In the genomic region with DNA sequence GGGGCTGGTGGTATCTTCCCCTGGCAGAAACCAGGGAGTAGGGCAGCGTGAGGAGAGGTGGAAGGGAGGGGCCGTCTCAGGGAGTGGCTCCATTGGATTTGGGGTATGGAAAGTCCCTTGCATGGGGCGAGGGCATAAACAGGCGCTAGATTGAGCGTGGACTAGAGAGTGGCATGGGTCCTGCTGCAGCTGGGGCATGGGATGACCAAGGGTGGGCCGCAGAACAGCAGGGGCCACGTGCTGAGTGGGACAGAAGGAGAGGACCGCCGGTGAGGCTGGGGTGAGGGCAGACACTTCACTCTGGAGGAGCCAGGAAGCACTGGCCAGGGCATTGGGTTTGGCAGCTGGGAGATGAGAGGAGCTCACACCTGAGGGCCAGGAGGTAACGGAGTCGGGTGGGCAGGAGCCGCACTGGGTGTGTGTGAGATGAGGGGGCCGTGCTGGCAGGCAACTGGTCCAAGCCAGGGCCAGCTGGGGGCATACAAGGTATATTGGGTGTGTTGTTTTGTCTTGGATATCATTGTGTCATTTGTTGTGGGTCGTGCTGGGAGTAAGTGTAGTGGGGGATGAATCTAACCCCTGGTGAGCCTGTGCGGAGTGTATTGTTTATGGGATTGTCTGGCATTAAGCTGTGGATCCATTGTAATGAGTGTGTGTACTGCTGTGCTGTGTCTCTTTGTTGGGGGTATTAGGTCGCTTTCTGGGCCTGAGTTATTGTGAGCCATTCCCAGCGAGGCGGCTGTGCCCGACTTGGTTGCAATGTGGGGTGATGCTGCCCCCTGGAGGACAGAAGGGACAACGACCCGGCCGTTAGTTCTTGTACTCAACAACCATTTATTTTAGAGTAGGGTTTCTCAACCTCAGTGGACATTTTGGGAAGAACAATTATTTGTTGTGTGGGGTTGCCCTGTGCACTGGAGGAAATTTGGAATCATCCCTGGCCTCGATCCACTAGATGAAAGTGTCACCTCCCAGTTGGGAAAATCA, we compare ENCODE assay signal across 8 cellular contexts.
DNase-seq lines count a peak whose midpoint lies in the region; ATAC-seq and TF ChIP-seq lines count a peak whose summit lies in the region.
"Not testable (repeated sequence)": the region's sequence is repeated elsewhere in the genome, so short reads cannot be mapped to it uniquely, and the experiment has no call there.

No MANE protein-coding gene starts in this region.

- H3K27me3 ChIP-seq in Panc1 (ENCODE audit: control insufficient read depth, insufficient read depth, low read length); effector memory CD4-positive, alpha-beta T cell (replicated peaks; ENCODE audit: control insufficient read depth, insufficient read depth, low read length, poor library complexity, severe bottlenecking); upper lobe of left lung: not testable (repeated sequence)

- H3K36me3 Mint-ChIP-seq in activated T-helper 1 cell treated with anti-CD3 and anti-CD28 coated beads, Interleukin-12 subunit alpha, Interleukin-12 subunit beta, Interleukin-2, Interleukin-4 antibody, amounts not matched to agents 30 ng/mL and 10 ng/mL and 1 ng/mL, durations not matched to agents 14 hours and 24 hours and 36 hours (ENCODE audit: low read depth); naive thymus-derived CD8-positive, alpha-beta T cell: not testable (repeated sequence)

- intact Hi-C loops in Panc1 (cut with micrococcal nuclease; ENCODE audit: unreplicated experiment); activated T-helper 1 cell treated with anti-CD3 and anti-CD28 coated beads, Interleukin-12 subunit alpha, Interleukin-12 subunit beta, Interleukin-2, Interleukin-4 antibody, amounts not matched to agents 30 ng/mL and 10 ng/mL and 1 ng/mL, durations not matched to agents 14 hours and 24 hours and 36 hours (cut with micrococcal nuclease): not testable (repeated sequence)

- not testable (repeated sequence) for H3K4me3 ChIP-seq in Panc1 (ENCODE audit: low read depth in 2 of 2, low read length in 2 of 2); effector memory CD4-positive, alpha-beta T cell (ENCODE audit: insufficient read depth, low read depth, low read length, poor library complexity, severe bottlenecking); upper lobe of left lung

- not testable (repeated sequence) for H3K9me3 Mint-ChIP-seq in activated T-helper 1 cell treated with anti-CD3 and anti-CD28 coated beads, Interleukin-12 subunit alpha, Interleukin-12 subunit beta, Interleukin-2, Interleukin-4 antibody, amounts not matched to agents 30 ng/mL and 10 ng/mL and 1 ng/mL, durations not matched to agents 14 hours and 24 hours and 36 hours; naive thymus-derived CD8-positive, alpha-beta T cell

- DNase-seq in Panc1 (ENCODE audit: low read depth, low spot score); upper lobe of left lung: not testable (repeated sequence)
- peak; percentile 59 for DNase-seq in activated CD4-positive, alpha-beta T cell treated with anti-CD3 and anti-CD28 coated beads, Interleukin-2, amount 50 U/mL, for 1 hour
- DNase-seq in activated T-helper 1 cell treated with anti-CD3 and anti-CD28 coated beads, Interleukin-12 subunit alpha, Interleukin-12 subunit beta, Interleukin-2, Interleukin-4 antibody, amounts not matched to agents 30 ng/mL and 10 ng/mL and 1 ng/mL, durations not matched to agents 14 hours and 24 hours and 36 hours (ENCODE audit: low spot score) = peak; percentile 17
- DNase-seq in effector memory CD4-positive, alpha-beta T cell = peak; percentile 14 to 31 (median 19)
- peak in 9 of 10 donors; percentile 22 to 47 (median 37) for DNase-seq in naive thymus-derived CD8-positive, alpha-beta T cell
- peak; percentile 14 to 36 (median 34) for DNase-seq in stimulated activated CD4-positive, alpha-beta T cell treated with anti-CD3 and anti-CD28 coated beads, TNF-alpha, amount 100 ng/mL, for 24 hours (ENCODE audit: low read depth in 3 of 3)

- H3K4me1 ChIP-seq in Panc1 (ENCODE audit: control insufficient read depth, insufficient read depth, low read length); effector memory CD4-positive, alpha-beta T cell (ENCODE audit: control insufficient read depth, insufficient read depth, low read length, poor library complexity, severe bottlenecking); upper lobe of left lung: not testable (repeated sequence)

- H3K27me3 Mint-ChIP-seq in activated T-helper 1 cell treated with anti-CD3 and anti-CD28 coated beads, Interleukin-12 subunit alpha, Interleukin-12 subunit beta, Interleukin-2, Interleukin-4 antibody, amounts not matched to agents 30 ng/mL and 10 ng/mL and 1 ng/mL, durations not matched to agents 14 hours and 24 hours and 36 hours (ENCODE audit: insufficient read depth); naive thymus-derived CD8-positive, alpha-beta T cell: not testable (repeated sequence)

- H3K27ac ChIP-seq in Panc1 (ENCODE audit: low read length); effector memory CD4-positive, alpha-beta T cell (ENCODE audit: insufficient read depth, low read length, poor library complexity, severe bottlenecking); upper lobe of left lung: not testable (repeated sequence)

- not testable (repeated sequence) for H3K27ac Mint-ChIP-seq in activated T-helper 1 cell treated with anti-CD3 and anti-CD28 coated beads, Interleukin-12 subunit alpha, Interleukin-12 subunit beta, Interleukin-2, Interleukin-4 antibody, amounts not matched to agents 30 ng/mL and 10 ng/mL and 1 ng/mL, durations not matched to agents 14 hours and 24 hours and 36 hours; naive thymus-derived CD8-positive, alpha-beta T cell

- peak; percentile 69 for ATAC-seq in GM21390 (IDR thresholded peaks at IDR 0.05; ENCODE audit: unreplicated experiment)
- ATAC-seq in Panc1 = peak; percentile 98
- ATAC-seq in naive thymus-derived CD8-positive, alpha-beta T cell = peak; percentile 77 to 94
- ATAC-seq in upper lobe of left lung (ENCODE audit: low FRiP score in 2 of 2) = peak; percentile 68 to 75

- in situ Hi-C loops in Panc1 (cut with HindIII; ENCODE audit: low pct_unique_long_range_greater_than_20kb, low sequenced_read_pairs) = not testable (repeated sequence)

- BruUV-seq in Panc1 (replicated peaks; lab: Mats Ljungman, UMichigan) = not testable (repeated sequence)

- H3K4me3 Mint-ChIP-seq in activated T-helper 1 cell treated with anti-CD3 and anti-CD28 coated beads, Interleukin-12 subunit alpha, Interleukin-12 subunit beta, Interleukin-2, Interleukin-4 antibody, amounts not matched to agents 30 ng/mL and 10 ng/mL and 1 ng/mL, durations not matched to agents 14 hours and 24 hours and 36 hours; naive thymus-derived CD8-positive, alpha-beta T cell: not testable (repeated sequence)

- not testable (repeated sequence) for H3K9me3 ChIP-seq in Panc1 (ENCODE audit: control insufficient read depth, insufficient read depth, low read depth, low read length); effector memory CD4-positive, alpha-beta T cell (ENCODE audit: control insufficient read depth, low read length); upper lobe of left lung

- TF ChIP-seq EP300 in upper lobe of left lung (IDR thresholded peaks at IDR 0.05) = not testable (repeated sequence)

- POLR2A ChIA-PET in Panc1 (lab: Charles Lee); naive thymus-derived CD8-positive, alpha-beta T cell (lab: Charles Lee): not testable (repeated sequence)

- CTCF ChIA-PET in Panc1 (lab: Charles Lee) = not testable (repeated sequence)

- WGBS in upper lobe of left lung, 2 donors = 10 to 63% methylated on average over 3 to 7 of the region's 23 CpGs

- not testable (repeated sequence) for H3K36me3 ChIP-seq in Panc1 (ENCODE audit: control insufficient read depth, insufficient read depth, low read length); effector memory CD4-positive, alpha-beta T cell (ENCODE audit: control insufficient read depth, insufficient read depth, low read length); upper lobe of left lung

- not testable (repeated sequence) for TF ChIP-seq CTCF in Panc1 (IDR thresholded peaks at IDR 0.05); upper lobe of left lung (IDR thresholded peaks at IDR 0.05)

- H3K4me1 Mint-ChIP-seq in activated T-helper 1 cell treated with anti-CD3 and anti-CD28 coated beads, Interleukin-12 subunit alpha, Interleukin-12 subunit beta, Interleukin-2, Interleukin-4 antibody, amounts not matched to agents 30 ng/mL and 10 ng/mL and 1 ng/mL, durations not matched to agents 14 hours and 24 hours and 36 hours (ENCODE audit: low read depth); naive thymus-derived CD8-positive, alpha-beta T cell: not testable (repeated sequence)

- not testable (repeated sequence) for TF ChIP-seq POLR2A in upper lobe of left lung (IDR thresholded peaks at IDR 0.05)
